8 cellular contexts compared by ENCODE assay signal in genomic region chr12:120583478-120584030, GRCh38. TPM values are rescaled to one million over a fixed set of nuclear protein-coding genes. Genes with fewer than 3 reads are reported as not detected.
DNase-seq lines count a peak whose midpoint lies in the region; ATAC-seq, FAIRE-seq and TF ChIP-seq lines count a peak whose summit lies in the region.

No MANE protein-coding gene starts in this region.

- no TSS peak for BruUV-seq in mammary epithelial cell (replicated peaks; lab: Mats Ljungman, UMichigan)

- ATAC-seq in activated B cell treated with CpG ODN at 0.5 μM for 24 hours (ENCODE audit: low read depth) (peak; percentile 28), GM18519 (IDR thresholded peaks at IDR 0.05; ENCODE audit: low FRiP score, unreplicated experiment) (no peak)

- no peaks in the 10 kb centered on the region for H4K20me1 ChIP-seq in mammary epithelial cell (ENCODE audit: insufficient read depth, low read length)
- no peaks in the 10 kb centered on the region for H4K20me1 ChIP-seq in keratinocyte (ENCODE audit: control insufficient read depth, extremely low read depth, insufficient read depth, low read length)

- no peak for TF ChIP-seq CTCF in activated B cell treated with CpG ODN at 0.5 μM for 24 hours (IDR thresholded peaks at IDR 0.05)
- peak; percentile 82 to 94 for TF ChIP-seq CTCF in mammary epithelial cell (conservative IDR thresholded peaks at IDR 0.05 in 1 of 2, IDR thresholded peaks at IDR 0.05 in 1 of 2; ENCODE audit: extremely low read depth in 1 of 2, insufficient read depth in 1 of 2, low read depth in 1 of 2, low read length in 2 of 2)
- TF ChIP-seq CTCF in keratinocyte (optimal IDR thresholded peaks at IDR 0.05 in 1 of 3, IDR thresholded peaks at IDR 0.05 in 1 of 3, conservative IDR thresholded peaks at IDR 0.05 in 1 of 3; ENCODE audit: extremely low read depth in 1 of 3, insufficient read depth in 2 of 3, low read length in 3 of 3): peak; percentile 89 to 98 (median 92)

- in situ Hi-C loops in mammary epithelial cell (cut with MboI; ENCODE audit: low sequenced_read_pairs in 2 of 2): loop anchor here (5.0 to 25.0 kb wide), 3 partner anchors 129 to 379 kb away; partner anchors contain the start of gene UNC119B (in 2 of the 2)

- H3K36me3 Mint-ChIP-seq in activated B cell treated with CpG ODN at 0.5 μM for 24 hours (ENCODE audit: low read depth): peaks cover 17% of the 10 kb centered on the region

- DNase-seq in SKM-1 treated with dmso at 0.1 percent for 144 hours (lab: John Stamatoyannopoulos, UW; ENCODE audit: unreplicated experiment) (peak; percentile 6), SKM-1 (lab: John Stamatoyannopoulos, UW; ENCODE audit: unreplicated experiment) (no peak), NCI-H2196 treated with DMSO at 0.1 percent for 48 hours (lab: John Stamatoyannopoulos, UW; ENCODE audit: unreplicated experiment) (peak; percentile 38), activated B cell treated with CpG ODN at 0.5 μM for 24 hours (peak; percentile 76), mammary epithelial cell (peak; percentile 40), keratinocyte (ENCODE audit: low read depth, low spot score) (peak; percentile 25)
- DNase-seq in stimulated activated CD4-positive, alpha-beta T cell treated with anti-CD3 and anti-CD28 coated beads, Interleukin-1b, Interleukin-23, amount 100 ng/mL, for 24 hours (ENCODE audit: low read depth in 4 of 4, low spot score in 1 of 4): peak; percentile 74 to 86 (median 76)

- no peaks in the 10 kb centered on the region for H3K9me3 Mint-ChIP-seq in activated B cell treated with CpG ODN at 0.5 μM for 24 hours

- peaks cover 10% of the 10 kb centered on the region for H3K27me3 Mint-ChIP-seq in activated B cell treated with CpG ODN at 0.5 μM for 24 hours

- H3K4me2 ChIP-seq in mammary epithelial cell (ENCODE audit: insufficient read depth, low read depth, low read length) (peak overlapping the region; percentile 9), keratinocyte (ENCODE audit: control insufficient read depth, extremely low read depth, insufficient read depth, low read depth, low read length) (peak overlapping the region; percentile 57)

- H3K9me3 ChIP-seq in mammary epithelial cell (replicated peaks; ENCODE audit: insufficient read depth, low read length) (no peaks in the 10 kb centered on the region), keratinocyte (ENCODE audit: control insufficient read depth, low read depth, low read length) (no peaks in the 10 kb centered on the region)

- H3K27ac ChIP-seq in mammary epithelial cell (ENCODE audit: insufficient read depth, low read depth, low read length) (no peak overlapping the region), keratinocyte (ENCODE audit: control insufficient read depth, insufficient read depth, low read length) (no peak overlapping the region)

- intact Hi-C loops in activated B cell treated with CpG ODN at 0.5 μM for 24 hours (cut with micrococcal nuclease) (loop anchor here (1.0 to 10.0 kb wide), 12 partner anchors 57 to 631 kb away; partner anchors contain the start of genes ACADS, CABP1, P2RX4 and SPPL3), mammary epithelial cell (cut with micrococcal nuclease) (loop anchor here (1.0 to 5.0 kb wide), 11 partner anchors 37 to 527 kb away; partner anchors contain the start of genes COX6A1, DYNLL1 and PLA2G1B)

- peaks cover 38% of the 10 kb centered on the region for H3K4me1 Mint-ChIP-seq in activated B cell treated with CpG ODN at 0.5 μM for 24 hours

- FAIRE-seq in keratinocyte (lab: Jason Lieb, UNC): no peak

- no peak overlapping the region for H3K4me3 ChIP-seq in mammary epithelial cell (replicated peaks in 1 of 3; ENCODE audit: insufficient read depth in 1 of 3, low read depth in 2 of 3, low read length in 3 of 3)
- no peak overlapping the region for H3K4me3 ChIP-seq in keratinocyte (ENCODE audit: control insufficient read depth in 2 of 3, extremely low read depth in 1 of 3, insufficient read depth in 2 of 3, low read depth in 1 of 3, low read length in 3 of 3)

- peak overlapping the region; percentile 72 for H3K4me3 Mint-ChIP-seq in activated B cell treated with CpG ODN at 0.5 μM for 24 hours

- 25% methylated on average over 11 of the region's 20 CpGs for WGBS in mammary epithelial cell (ENCODE audit: low coverage, missing lambda C conversion rate)

- no peak overlapping the region for H3K9ac ChIP-seq in mammary epithelial cell (ENCODE audit: insufficient read depth, low read length)
- no peak overlapping the region for H3K9ac ChIP-seq in keratinocyte (ENCODE audit: control insufficient read depth, extremely low read depth, insufficient read depth, low read length)

- CTCF ChIA-PET in activated B cell treated with CpG ODN at 0.5 μM for 24 hours (lab: Charles Lee): interaction anchor here (0.6 to 4.9 kb wide), 11 partner anchors 9 to 526 kb away, joined by 3 to 31 read pairs (median 4); no protein-coding TSS in a partner anchor
- CTCF ChIA-PET in mammary epithelial cell (lab: Charles Lee; ENCODE audit: low non-redundant PET): no interaction called here

- H2AFZ ChIP-seq in mammary epithelial cell (ENCODE audit: low read depth, low read length) (peak overlapping the region; percentile 54), keratinocyte (ENCODE audit: control insufficient read depth, low read length) (peak overlapping the region; percentile 78)

- H3K27me3 ChIP-seq in mammary epithelial cell (ENCODE audit: insufficient read depth, low read length) (no peaks in the 10 kb centered on the region), keratinocyte (ENCODE audit: control insufficient read depth, extremely low read depth, insufficient read depth, low read length) (no peaks in the 10 kb centered on the region)

- peaks cover 11% of the 10 kb centered on the region for H3K36me3 ChIP-seq in mammary epithelial cell (ENCODE audit: insufficient read depth, low read length)
- H3K36me3 ChIP-seq in keratinocyte (ENCODE audit: control insufficient read depth in 2 of 2, extremely low read depth in 1 of 2, insufficient read depth in 2 of 2, low read length in 2 of 2): peaks cover 9 to 11% of the 10 kb centered on the region in 2 experiments

- POLR2A ChIA-PET in activated B cell treated with CpG ODN at 0.5 μM for 24 hours (lab: Charles Lee): no interaction called here

- H3K4me1 ChIP-seq in mammary epithelial cell (ENCODE audit: insufficient read depth, low read length) (peaks cover 16% of the 10 kb centered on the region), keratinocyte (ENCODE audit: control insufficient read depth, extremely low read depth, insufficient read depth, low read length) (peaks cover 13% of the 10 kb centered on the region)

- no peaks in the 10 kb centered on the region for H3K9me1 ChIP-seq in keratinocyte (ENCODE audit: control insufficient read depth, extremely low read depth, insufficient read depth, low read length)

- H3K79me2 ChIP-seq in mammary epithelial cell (ENCODE audit: insufficient read depth, low read length) (peaks cover 22% of the 10 kb centered on the region), keratinocyte (ENCODE audit: control insufficient read depth, insufficient read depth, low read length) (peaks cover 14% of the 10 kb centered on the region)

- peak overlapping the region; percentile 47 for H3K27ac Mint-ChIP-seq in activated B cell treated with CpG ODN at 0.5 μM for 24 hours

- dilution Hi-C loops in mammary epithelial cell (cut with HindIII; ENCODE audit: low sequenced_read_pairs): loop anchor here (5.0 kb wide), 2 partner anchors 46 to 129 kb away; partner anchors contain the start of gene UNC119B
- dilution Hi-C loops in keratinocyte (cut with MboI; ENCODE audit: extremely low pct_ligation_motif_present, low sequenced_read_pairs): no loop called here

RNA-seq across cellular contexts. Expression of gene POP5, which starts 2.4 kb away (rescaled TPM):
- 77.5 and 78.4 TPM in 2 replicates for total RNA-seq in activated B cell treated with CpG ODN at 0.5 μM for 24 hours
- 10 to 100 TPM; 19.3 to 35.6 TPM for total RNA-seq in mammary epithelial cell
- 82.6 TPM for polyA plus RNA-seq in mammary epithelial cell
- polyA minus RNA-seq in mammary epithelial cell: 16.3 TPM
- 94.4 to 105 TPM (median 102 TPM) in 3 replicates for polyA plus RNA-seq in keratinocyte
- polyA plus RNA-seq in keratinocyte (2011; ENCODE audit: low read depth): 22.2 TPM
- 86.1 and 106 TPM in 2 replicates for polyA plus RNA-seq in keratinocyte (2011; cell fraction: cytosol; rRNA removed)
- 104 and 109 TPM in 2 replicates for polyA plus RNA-seq in keratinocyte (2011; cell fraction: nucleus; rRNA removed)
- polyA plus RNA-seq in keratinocyte (2012; ENCODE audit: low replicate concordance): 49.0 and 60.6 TPM in 2 replicates
- 18.5 to 48.3 TPM (median 29.1 TPM) in 3 replicates for polyA minus RNA-seq in keratinocyte
- 38.0 TPM for polyA minus RNA-seq in keratinocyte (2011; cell fraction: cytosol; rRNA and poly(A)+ RNA removed)
- polyA minus RNA-seq in keratinocyte (2011; cell fraction: nucleus; rRNA and poly(A)+ RNA removed): 12.7 and 13.5 TPM in 2 replicates

RNA-seq across cellular contexts. Expression of gene RNF10, which starts 49.4 kb away (rescaled TPM):
- total RNA-seq in activated B cell treated with CpG ODN at 0.5 μM for 24 hours (180 and 200 TPM in 2 replicates), mammary epithelial cell (100 to 1,000 TPM; 104 to 152 TPM)
- polyA plus RNA-seq in mammary epithelial cell (111 TPM), keratinocyte (55.3 to 160 TPM (median 60.3 TPM) in 3 replicates)
- polyA minus RNA-seq in mammary epithelial cell (262 TPM), keratinocyte (160 to 215 TPM (median 165 TPM) in 3 replicates)
- 117 TPM for polyA plus RNA-seq in keratinocyte (2011; ENCODE audit: low read depth)
- 111 and 126 TPM in 2 replicates for polyA plus RNA-seq in keratinocyte (2011; cell fraction: cytosol; rRNA removed)
- polyA plus RNA-seq in keratinocyte (2011; cell fraction: nucleus; rRNA removed): 127 and 134 TPM in 2 replicates
- polyA plus RNA-seq in keratinocyte (2012; ENCODE audit: low replicate concordance): 146 and 149 TPM in 2 replicates
- 150 TPM for polyA minus RNA-seq in keratinocyte (2011; cell fraction: cytosol; rRNA and poly(A)+ RNA removed)
- 58.6 and 87.3 TPM in 2 replicates for polyA minus RNA-seq in keratinocyte (2011; cell fraction: nucleus; rRNA and poly(A)+ RNA removed)

RNA-seq across cellular contexts. Expression of gene COQ5, which starts 54.6 kb away (rescaled TPM):
- total RNA-seq in activated B cell treated with CpG ODN at 0.5 μM for 24 hours (25.3 and 29.5 TPM in 2 replicates), mammary epithelial cell (10 to 100 TPM; 12.0 to 21.1 TPM)
- polyA plus RNA-seq in mammary epithelial cell (22.6 TPM), keratinocyte (23.9 to 38.7 TPM (median 27.9 TPM) in 3 replicates)
- polyA minus RNA-seq in mammary epithelial cell (79.6 TPM), keratinocyte (10.5 to 16.7 TPM (median 10.8 TPM) in 3 replicates)
- 27.6 TPM for polyA plus RNA-seq in keratinocyte (2011; ENCODE audit: low read depth)
- polyA plus RNA-seq in keratinocyte (2011; cell fraction: cytosol; rRNA removed): 21.2 and 34.8 TPM in 2 replicates
- polyA plus RNA-seq in keratinocyte (2011; cell fraction: nucleus; rRNA removed): 17.6 and 21.7 TPM in 2 replicates
- polyA plus RNA-seq in keratinocyte (2012; ENCODE audit: low replicate concordance): 25.6 and 25.7 TPM in 2 replicates
- polyA minus RNA-seq in keratinocyte (2011; cell fraction: cytosol; rRNA and poly(A)+ RNA removed): 12.9 TPM
- 10.1 and 10.9 TPM in 2 replicates for polyA minus RNA-seq in keratinocyte (2011; cell fraction: nucleus; rRNA and poly(A)+ RNA removed)

RNA-seq across cellular contexts. Expression of gene CABP1, which starts 56.9 kb away (rescaled TPM):
- total RNA-seq in activated B cell treated with CpG ODN at 0.5 μM for 24 hours (0.27 TPM in 1 of 2 replicates, not detected in the other), mammary epithelial cell (under 1 TPM in 1 of 2 donors, not detected in 1; 0.26 TPM)
- polyA plus RNA-seq in mammary epithelial cell (0.03 TPM), keratinocyte (0.04 TPM in 2 of 3 replicates, not detected in the other)
- polyA minus RNA-seq in mammary epithelial cell (not detected), keratinocyte (not detected in 3 replicates)
- not detected for polyA plus RNA-seq in keratinocyte (2011; ENCODE audit: low read depth)
- not detected in 2 replicates for polyA plus RNA-seq in keratinocyte (2011; cell fraction: cytosol; rRNA removed)
- 0.08 and 0.16 TPM in 2 replicates for polyA plus RNA-seq in keratinocyte (2011; cell fraction: nucleus; rRNA removed)
- polyA plus RNA-seq in keratinocyte (2012; ENCODE audit: low replicate concordance): not detected in 2 replicates
- not detected for polyA minus RNA-seq in keratinocyte (2011; cell fraction: cytosol; rRNA and poly(A)+ RNA removed)
- not detected in 2 replicates for polyA minus RNA-seq in keratinocyte (2011; cell fraction: nucleus; rRNA and poly(A)+ RNA removed)
